1 cellular context compared by ENCODE assay signal in the genomic region with DNA sequence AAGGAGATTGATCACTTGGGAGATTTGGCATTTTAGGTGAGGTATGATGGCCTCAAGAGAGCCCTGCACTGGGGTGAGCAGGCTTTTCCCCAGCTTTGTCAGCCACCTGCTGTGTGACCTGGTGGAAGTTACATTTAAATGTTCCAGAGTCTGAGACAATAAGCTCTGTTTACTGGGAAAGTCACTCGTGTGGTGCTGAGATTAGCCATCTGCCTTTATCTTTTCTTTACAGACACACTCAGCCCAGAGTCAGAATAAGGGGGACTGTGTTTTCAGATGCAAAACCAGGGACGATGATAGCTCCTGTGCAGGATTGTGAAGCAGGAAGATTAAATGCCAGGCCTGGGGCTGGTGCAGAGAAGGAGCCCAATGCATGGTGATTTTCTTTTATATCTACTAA.
TF ChIP-seq lines count a peak whose summit lies in the region.

No MANE protein-coding gene starts in this region.

TF ChIP-seq in GM23338, 12 proteins besides CTCF, POLR2A, EP300 and RAD21 (continued from another document):
- TF ChIP-seq, protein P1, sequence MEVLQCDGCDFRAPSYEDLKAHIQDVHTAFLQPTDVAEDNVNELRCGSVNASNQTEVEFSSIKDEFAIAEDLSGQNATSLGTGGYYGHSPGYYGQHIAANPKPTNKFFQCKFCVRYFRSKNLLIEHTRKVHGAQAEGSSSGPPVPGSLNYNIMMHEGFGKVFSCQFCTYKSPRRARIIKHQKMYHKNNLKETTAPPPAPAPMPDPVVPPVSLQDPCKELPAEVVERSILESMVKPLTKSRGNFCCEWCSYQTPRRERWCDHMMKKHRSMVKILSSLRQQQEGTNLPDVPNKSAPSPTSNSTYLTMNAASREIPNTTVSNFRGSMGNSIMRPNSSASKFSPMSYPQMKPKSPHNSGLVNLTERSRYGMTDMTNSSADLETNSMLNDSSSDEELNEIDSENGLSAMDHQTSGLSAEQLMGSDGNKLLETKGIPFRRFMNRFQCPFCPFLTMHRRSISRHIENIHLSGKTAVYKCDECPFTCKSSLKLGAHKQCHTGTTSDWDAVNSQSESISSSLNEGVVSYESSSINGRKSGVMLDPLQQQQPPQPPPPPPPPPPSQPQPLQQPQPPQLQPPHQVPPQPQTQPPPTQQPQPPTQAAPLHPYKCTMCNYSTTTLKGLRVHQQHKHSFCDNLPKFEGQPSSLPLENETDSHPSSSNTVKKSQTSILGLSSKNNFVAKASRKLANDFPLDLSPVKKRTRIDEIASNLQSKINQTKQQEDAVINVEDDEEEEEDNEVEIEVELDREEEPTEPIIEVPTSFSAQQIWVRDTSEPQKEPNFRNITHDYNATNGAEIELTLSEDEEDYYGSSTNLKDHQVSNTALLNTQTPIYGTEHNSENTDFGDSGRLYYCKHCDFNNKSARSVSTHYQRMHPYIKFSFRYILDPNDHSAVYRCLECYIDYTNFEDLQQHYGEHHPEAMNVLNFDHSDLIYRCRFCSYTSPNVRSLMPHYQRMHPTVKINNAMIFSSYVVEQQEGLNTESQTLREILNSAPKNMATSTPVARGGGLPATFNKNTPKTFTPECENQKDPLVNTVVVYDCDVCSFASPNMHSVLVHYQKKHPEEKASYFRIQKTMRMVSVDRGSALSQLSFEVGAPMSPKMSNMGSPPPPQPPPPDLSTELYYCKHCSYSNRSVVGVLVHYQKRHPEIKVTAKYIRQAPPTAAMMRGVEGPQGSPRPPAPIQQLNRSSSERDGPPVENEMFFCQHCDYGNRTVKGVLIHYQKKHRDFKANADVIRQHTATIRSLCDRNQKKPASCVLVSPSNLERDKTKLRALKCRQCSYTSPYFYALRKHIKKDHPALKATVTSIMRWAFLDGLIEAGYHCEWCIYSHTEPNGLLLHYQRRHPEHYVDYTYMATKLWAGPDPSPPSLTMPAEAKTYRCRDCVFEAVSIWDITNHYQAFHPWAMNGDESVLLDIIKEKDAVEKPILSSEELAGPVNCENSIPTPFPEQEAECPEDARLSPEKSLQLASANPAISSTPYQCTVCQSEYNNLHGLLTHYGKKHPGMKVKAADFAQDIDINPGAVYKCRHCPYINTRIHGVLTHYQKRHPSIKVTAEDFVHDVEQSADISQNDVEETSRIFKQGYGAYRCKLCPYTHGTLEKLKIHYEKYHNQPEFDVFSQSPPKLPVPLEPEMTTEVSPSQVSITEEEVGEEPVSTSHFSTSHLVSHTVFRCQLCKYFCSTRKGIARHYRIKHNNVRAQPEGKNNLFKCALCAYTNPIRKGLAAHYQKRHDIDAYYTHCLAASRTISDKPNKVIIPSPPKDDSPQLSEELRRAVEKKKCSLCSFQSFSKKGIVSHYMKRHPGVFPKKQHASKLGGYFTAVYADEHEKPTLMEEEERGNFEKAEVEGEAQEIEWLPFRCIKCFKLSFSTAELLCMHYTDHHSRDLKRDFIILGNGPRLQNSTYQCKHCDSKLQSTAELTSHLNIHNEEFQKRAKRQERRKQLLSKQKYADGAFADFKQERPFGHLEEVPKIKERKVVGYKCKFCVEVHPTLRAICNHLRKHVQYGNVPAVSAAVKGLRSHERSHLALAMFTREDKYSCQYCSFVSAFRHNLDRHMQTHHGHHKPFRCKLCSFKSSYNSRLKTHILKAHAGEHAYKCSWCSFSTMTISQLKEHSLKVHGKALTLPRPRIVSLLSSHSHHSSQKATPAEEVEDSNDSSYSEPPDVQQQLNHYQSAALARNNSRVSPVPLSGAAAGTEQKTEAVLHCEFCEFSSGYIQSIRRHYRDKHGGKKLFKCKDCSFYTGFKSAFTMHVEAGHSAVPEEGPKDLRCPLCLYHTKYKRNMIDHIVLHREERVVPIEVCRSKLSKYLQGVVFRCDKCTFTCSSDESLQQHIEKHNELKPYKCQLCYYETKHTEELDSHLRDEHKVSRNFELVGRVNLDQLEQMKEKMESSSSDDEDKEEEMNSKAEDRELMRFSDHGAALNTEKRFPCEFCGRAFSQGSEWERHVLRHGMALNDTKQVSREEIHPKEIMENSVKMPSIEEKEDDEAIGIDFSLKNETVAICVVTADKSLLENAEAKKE (CRISPR knock-in tag; IDR thresholded peaks at IDR 0.05), result no peak
- no peak for TF ChIP-seq STAT1 (IDR thresholded peaks at IDR 0.05; ENCODE audit: unreplicated experiment)
- no peak for TF ChIP-seq CREB1 (CRISPR knock-in tag; IDR thresholded peaks at IDR 0.05; ENCODE audit: low read depth)
- no peak for TF ChIP-seq ZNF114 (CRISPR knock-in tag; IDR thresholded peaks at IDR 0.05)
